3 cellular contexts compared by ENCODE assay signal in the genomic region with DNA sequence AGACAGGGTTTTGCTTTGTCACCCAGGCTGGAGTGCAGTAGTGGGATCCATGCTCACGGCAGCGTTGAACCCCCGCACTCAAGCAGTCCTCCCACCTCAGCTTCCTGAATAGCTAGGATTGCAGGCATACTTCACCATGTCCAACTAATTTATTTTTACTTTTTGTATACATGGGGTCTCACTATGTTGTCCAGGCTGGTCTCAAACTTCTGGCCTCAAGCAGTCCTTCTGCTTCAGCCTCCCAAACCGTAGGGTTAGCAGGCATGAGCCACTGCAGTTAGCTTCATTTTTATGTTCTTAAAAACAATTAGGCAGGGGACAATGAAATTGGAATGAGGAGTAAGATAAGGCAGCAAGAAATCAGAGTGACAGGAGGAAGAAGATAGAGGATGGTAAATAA.
TF ChIP-seq lines count a peak whose summit lies in the region.

No MANE protein-coding gene starts in this region.

TF ChIP-seq in HepG2, 621 proteins besides CTCF, POLR2A, EP300 and RAD21:
- TF ChIP-seq ZNF121 (CRISPR knock-in tag; IDR thresholded peaks at IDR 0.05) (0 out of 2 replicates have a peak, but pooled peaks have one; percentile 26), SMC3 (IDR thresholded peaks at IDR 0.05; ENCODE audit: low read length) (no peak)

TF ChIP-seq in WTC11, 78 proteins besides CTCF, POLR2A, EP300 and RAD21:
- TF ChIP-seq, protein P1, sequence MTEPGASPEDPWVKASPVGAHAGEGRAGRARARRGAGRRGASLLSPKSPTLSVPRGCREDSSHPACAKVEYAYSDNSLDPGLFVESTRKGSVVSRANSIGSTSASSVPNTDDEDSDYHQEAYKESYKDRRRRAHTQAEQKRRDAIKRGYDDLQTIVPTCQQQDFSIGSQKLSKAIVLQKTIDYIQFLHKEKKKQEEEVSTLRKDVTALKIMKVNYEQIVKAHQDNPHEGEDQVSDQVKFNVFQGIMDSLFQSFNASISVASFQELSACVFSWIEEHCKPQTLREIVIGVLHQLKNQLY (CRISPR knock-in tag; IDR thresholded peaks at IDR 0.05), result no peak
- TF ChIP-seq, protein P2, sequence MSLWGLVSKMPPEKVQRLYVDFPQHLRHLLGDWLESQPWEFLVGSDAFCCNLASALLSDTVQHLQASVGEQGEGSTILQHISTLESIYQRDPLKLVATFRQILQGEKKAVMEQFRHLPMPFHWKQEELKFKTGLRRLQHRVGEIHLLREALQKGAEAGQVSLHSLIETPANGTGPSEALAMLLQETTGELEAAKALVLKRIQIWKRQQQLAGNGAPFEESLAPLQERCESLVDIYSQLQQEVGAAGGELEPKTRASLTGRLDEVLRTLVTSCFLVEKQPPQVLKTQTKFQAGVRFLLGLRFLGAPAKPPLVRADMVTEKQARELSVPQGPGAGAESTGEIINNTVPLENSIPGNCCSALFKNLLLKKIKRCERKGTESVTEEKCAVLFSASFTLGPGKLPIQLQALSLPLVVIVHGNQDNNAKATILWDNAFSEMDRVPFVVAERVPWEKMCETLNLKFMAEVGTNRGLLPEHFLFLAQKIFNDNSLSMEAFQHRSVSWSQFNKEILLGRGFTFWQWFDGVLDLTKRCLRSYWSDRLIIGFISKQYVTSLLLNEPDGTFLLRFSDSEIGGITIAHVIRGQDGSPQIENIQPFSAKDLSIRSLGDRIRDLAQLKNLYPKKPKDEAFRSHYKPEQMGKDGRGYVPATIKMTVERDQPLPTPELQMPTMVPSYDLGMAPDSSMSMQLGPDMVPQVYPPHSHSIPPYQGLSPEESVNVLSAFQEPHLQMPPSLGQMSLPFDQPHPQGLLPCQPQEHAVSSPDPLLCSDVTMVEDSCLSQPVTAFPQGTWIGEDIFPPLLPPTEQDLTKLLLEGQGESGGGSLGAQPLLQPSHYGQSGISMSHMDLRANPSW (CRISPR knock-in tag; conservative IDR thresholded peaks at IDR 0.05; ENCODE audit: low read depth), result no peak
- TF ChIP-seq ZNF121 (CRISPR knock-in tag; IDR thresholded peaks at IDR 0.05) (peak; percentile 76), FOXP1 (CRISPR knock-in tag; IDR thresholded peaks at IDR 0.05; ENCODE audit: borderline replicate concordance) (no peak)

TF ChIP-seq in K562, 482 proteins besides CTCF, POLR2A, EP300 and RAD21:
- TF ChIP-seq U2AF1 (optimal IDR thresholded peaks at IDR 0.05; ENCODE audit: low read depth, low read length) (no peak), RBM25 (IDR thresholded peaks at IDR 0.05; ENCODE audit: low read depth, low read length, severe bottlenecking) (peak; percentile 12), MCM5 (IDR thresholded peaks at IDR 0.05; ENCODE audit: low read depth) (no peak), ZNF121 (CRISPR knock-in tag; conservative IDR thresholded peaks at IDR 0.05) (peak; percentile 77)
TF ChIP-seq in K562: peak in this region for 2.
